In the genomic region with DNA sequence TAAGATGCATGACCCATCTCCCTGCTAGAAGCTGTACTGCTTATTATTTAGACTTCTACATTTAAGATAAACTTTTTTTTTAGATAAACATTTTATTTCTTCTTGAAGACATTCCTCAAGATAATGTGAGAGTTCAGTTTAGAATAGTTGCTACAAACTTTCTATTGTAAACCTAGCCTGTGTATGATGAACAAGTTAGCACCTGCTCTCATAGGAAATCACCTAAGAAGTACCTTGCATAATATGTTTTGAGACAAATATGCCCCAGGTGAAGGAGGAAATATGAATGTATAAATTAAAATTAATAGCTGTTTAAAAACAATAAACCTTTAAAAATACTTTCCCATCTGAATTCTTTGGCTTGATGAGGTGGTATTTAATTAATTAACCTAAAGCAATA, we compare ENCODE assay signal across 18 cellular contexts. TPM values are rescaled to one million over a fixed set of nuclear protein-coding genes. Genes with fewer than 3 reads are reported as not detected.
DNase-seq lines count a peak whose midpoint lies in the region; FAIRE-seq and TF ChIP-seq lines count a peak whose summit lies in the region.
"Had no signal": no experiment of that assay in that cellular context is flagged by ENCODE, and none has a peak within 500 bp of the region (broad histone marks: within the 10 kb centered on the region; RNA-seq: fewer than 3 reads in every experiment).

No MANE protein-coding gene starts in this region.

- H4K20me1 ChIP-seq in OCI-LY3 (ENCODE audit: insufficient read depth, low read length): no peaks in the 10 kb centered on the region

- H2AFZ ChIP-seq in OCI-LY3 (ENCODE audit: low read depth, low read length): no peak overlapping the region
- H2AFZ ChIP-seq: GM23248 had no signal

- H3K4me2 ChIP-seq in OCI-LY3 (ENCODE audit: low read length): peak overlapping the region; percentile 46

- no peaks in the 10 kb centered on the region for H3K27me3 ChIP-seq in OCI-LY3 (ENCODE audit: low read depth, low read length)
- H3K27me3 ChIP-seq in bronchial epithelial cell (ENCODE audit: control insufficient read depth, insufficient read depth, low read length): no peaks in the 10 kb centered on the region
- H3K27me3 ChIP-seq in esophagus squamous epithelium: no peaks in the 10 kb centered on the region
- no peaks in the 10 kb centered on the region for H3K27me3 ChIP-seq in tibial artery

- H3K27ac ChIP-seq in OCI-LY3 (ENCODE audit: low read length) (peak overlapping the region; percentile 77), esophagus squamous epithelium (peak overlapping the region in 3 of 4 donors; percentile 56 to 60 (median 59)), skin epidermis (peak overlapping the region in 11 of 21 experiments; percentile 8 to 82 (median 57)), tibial artery (no peak overlapping the region)
- H3K27ac ChIP-seq: C4-2B, GM23248 had no signal

- H3K4me1 ChIP-seq in OCI-LY3 (ENCODE audit: low read length): peaks cover 22% of the 10 kb centered on the region
- peaks cover 0 to 17% (median 0%) of the 10 kb centered on the region in 3 donors for H3K4me1 ChIP-seq in esophagus squamous epithelium
- H3K4me1 ChIP-seq in tibial artery: no peaks in the 10 kb centered on the region
- H3K4me1 ChIP-seq: Caco-2, HAP-1 had no signal

- 0 out of 2 replicates have a peak overlapping the region, but pooled peaks have one; percentile 8 for H3K4me3 ChIP-seq in OCI-LY3 (ENCODE audit: low read length)
- no peak overlapping the region for H3K4me3 ChIP-seq in bronchial epithelial cell (ENCODE audit: low read depth, low read length)
- no peak overlapping the region for H3K4me3 ChIP-seq in esophagus squamous epithelium
- no peak overlapping the region for H3K4me3 ChIP-seq in skin epidermis
- no peak overlapping the region for H3K4me3 ChIP-seq in tibial artery
- H3K4me3 ChIP-seq: GM23248, HAP-1 had no signal

- intact Hi-C loops in esophagus squamous epithelium (cut with DNase I): no loop called here
- intact Hi-C loops in tibial artery (cut with DNase I; ENCODE audit: low total_unique reads): no loop called here
- intact Hi-C loops in cardiac septum (cut with DNase I): no loop called here

- DNase-seq in bronchial epithelial cell (ENCODE audit: low read depth) (peak; percentile 88), esophagus squamous epithelium (lab: John Stamatoyannopoulos, UW) (no peak), tibial artery (no peak), cardiac septum (ENCODE audit: low spot score) (no peak), C1 segment of cervical spinal cord (lab: John Stamatoyannopoulos, UW) (no peak)
- DNase-seq: Caco-2; CD4-positive, alpha-beta T cell; DMS79; GDM1; GM23248 had no signal

- H3K9me3 ChIP-seq in OCI-LY3 (ENCODE audit: insufficient read depth, low read length) (no peaks in the 10 kb centered on the region), esophagus squamous epithelium (no peaks in the 10 kb centered on the region), tibial artery (no peaks in the 10 kb centered on the region)
- H3K9me3 ChIP-seq: Caco-2, HAP-1 had no signal

- H3K9ac ChIP-seq in OCI-LY3 (ENCODE audit: low read length): peak overlapping the region; percentile 25; the same call in 1 of the 2 replicates
- H3K9ac ChIP-seq: GM23248 had no signal

- H3K36me3 ChIP-seq in OCI-LY3 (replicated peaks; ENCODE audit: low read depth, low read length): peaks cover 13% of the 10 kb centered on the region
- H3K36me3 ChIP-seq in bronchial epithelial cell (ENCODE audit: control insufficient read depth, insufficient read depth, low read length): no peaks in the 10 kb centered on the region
- H3K36me3 ChIP-seq in esophagus squamous epithelium: peaks cover 0 to 73% (median 3%) of the 10 kb centered on the region in 3 donors
- peaks cover 47 to 60% (median 49%) of the 10 kb centered on the region in 3 donors for H3K36me3 ChIP-seq in tibial artery
- H3K36me3 ChIP-seq: HAP-1 had no signal

- TF ChIP-seq POLR2A in esophagus squamous epithelium (IDR thresholded peaks at IDR 0.05): no peak

- H3K79me2 ChIP-seq in OCI-LY3 (ENCODE audit: low read length): no peaks in the 10 kb centered on the region

- no peak for FAIRE-seq in bronchial epithelial cell (lab: Jason Lieb, UNC)
- FAIRE-seq: D721Med, GM12892, GM18507 had no signal

- TF ChIP-seq CTCF in OCI-LY3 (IDR thresholded peaks at IDR 0.05; ENCODE audit: low read depth, low read length) (no peak), bronchial epithelial cell (IDR thresholded peaks at IDR 0.05; ENCODE audit: insufficient read depth, low read length, severe bottlenecking) (no peak), esophagus squamous epithelium (IDR thresholded peaks at IDR 0.05) (no peak), tibial artery (IDR thresholded peaks at IDR 0.05) (no peak)

RNA-seq across cellular contexts. Expression of gene RASGEF1B, which starts 35.6 kb away (rescaled TPM):
- 2.6 and 6.8 TPM in 2 replicates for total RNA-seq in bronchial epithelial cell
- 10 to 100 TPM in 3 of 4 donors, 1 to 10 TPM in 1; 9.1 to 18.9 (median 13.9) TPM for total RNA-seq in esophagus squamous epithelium
- 2.4 TPM for total RNA-seq in cardiac septum
- total RNA-seq: A172, GM23248 had no signal

Comparison
In these comparisons a context has a peak if more than half of its experiments do, and no peak if none do; other contexts are left out.
1. H3K27ac ChIP-seq: peak in OCI-LY3 (single experiment), esophagus squamous epithelium (3 of 4) and skin epidermis (11 of 21); none in tibial artery (0 of 2).